9 cellular contexts compared by ENCODE assay signal in the genomic region with DNA sequence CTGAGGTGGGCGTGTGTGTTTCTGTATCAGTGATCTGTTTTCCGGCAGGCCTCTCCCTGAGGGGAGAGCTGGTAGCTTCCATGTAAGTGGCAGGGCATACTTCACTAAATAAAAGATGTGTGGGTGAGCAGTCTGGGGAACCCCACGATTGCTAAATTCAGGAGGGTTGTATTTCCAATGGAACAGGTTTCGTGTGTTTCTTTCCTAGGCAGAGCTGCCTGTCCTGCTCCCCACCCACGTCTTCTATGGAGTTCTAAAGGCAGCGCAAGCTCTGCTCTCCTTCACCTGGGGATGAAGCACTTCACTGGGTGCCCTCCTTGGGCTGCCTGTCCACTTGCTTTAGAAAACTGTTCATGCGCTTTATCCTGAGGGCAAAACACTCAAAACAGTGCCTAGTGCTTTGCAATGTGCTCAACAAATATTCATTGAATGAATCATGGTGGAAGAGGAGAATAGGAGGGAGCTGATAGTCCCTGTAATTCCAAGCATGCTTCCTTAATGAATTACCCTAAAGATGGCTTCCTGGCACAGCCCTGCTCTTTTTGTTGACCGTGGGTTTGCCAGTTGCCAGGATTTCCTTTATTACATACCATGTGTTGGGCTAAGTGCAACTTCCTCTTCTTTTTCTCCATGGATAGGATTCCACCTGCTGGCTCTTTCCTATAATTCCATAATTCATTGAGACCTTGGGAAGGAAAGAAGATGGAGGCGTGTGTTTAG. TPM values are rescaled to one million over a fixed set of nuclear protein-coding genes. Genes with fewer than 3 reads are reported as not detected.
DNase-seq lines count a peak whose midpoint lies in the region; ATAC-seq, FAIRE-seq and TF ChIP-seq lines count a peak whose summit lies in the region.
"Had no signal": no experiment of that assay in that cellular context is flagged by ENCODE, and none has a peak within 500 bp of the region (broad histone marks: within the 10 kb centered on the region; RNA-seq: fewer than 3 reads in every experiment).

No MANE protein-coding gene starts in this region.

- H3K36me3 ChIP-seq in thyroid gland, result no peaks in the 10 kb centered on the region

- POLR2A ChIA-PET in activated CD4-positive, alpha-beta T cell treated with anti-CD3 and anti-CD28 coated beads, Interleukin-2, amount 10 ng/mL, durations not matched to agents 7 days and 5 days (lab: Charles Lee), result no interaction called here

- TF ChIP-seq POLR2A in thyroid gland (IDR thresholded peaks at IDR 0.05), result no peak

- no peaks in the 10 kb centered on the region for H3K4me1 ChIP-seq in thyroid gland

- intact Hi-C loops in thyroid gland (cut with DNase I), result no loop called here

- FAIRE-seq in RCC 7860 (lab: Jason Lieb, UNC), result peak; percentile 40

- H3K27me3 ChIP-seq in thyroid gland, result no peaks in the 10 kb centered on the region

- DNase-seq in activated CD4-positive, alpha-beta T cell treated with anti-CD3 and anti-CD28 coated beads, Interleukin-2, amount 50 U/mL, for 48 hours, result peak; percentile 15 to 31
- DNase-seq in activated CD4-positive, alpha-beta T cell treated with anti-CD3 and anti-CD28 coated beads, Interleukin-2, amount 10 ng/mL, durations not matched to agents 7 days and 5 days, result no peak
- peak; percentile 88 for DNase-seq in RCC 7860 (ENCODE audit: low spot score)
- peak; percentile 34 for DNase-seq in fibroblast of villous mesenchyme (ENCODE audit: low read depth)
- DNase-seq in thyroid gland, result peak; percentile 17 to 40
- no peak for DNase-seq in NCI-H510A treated with DMSO at 0.1 percent for 48 hours (lab: John Stamatoyannopoulos, UW)
- DNase-seq: activated naive CD8-positive, alpha-beta T cell treated with anti-CD3 and anti-CD28 coated beads, Interleukin-2, amount 10 ng/mL, durations not matched to agents 7 days and 5 days had no signal

- no peaks in the 10 kb centered on the region for H3K4me1 Mint-ChIP-seq in activated CD4-positive, alpha-beta T cell treated with anti-CD3 and anti-CD28 coated beads, Interleukin-2, amount 10 ng/mL, durations not matched to agents 7 days and 5 days
- H3K4me1 Mint-ChIP-seq: activated naive CD8-positive, alpha-beta T cell treated with anti-CD3 and anti-CD28 coated beads, Interleukin-2, amount 10 ng/mL, durations not matched to agents 7 days and 5 days had no signal

- TF ChIP-seq CTCF in fibroblast of villous mesenchyme (IDR thresholded peaks at IDR 0.05; ENCODE audit: insufficient read depth, low read depth, low read length) (no peak), thyroid gland (IDR thresholded peaks at IDR 0.05) (no peak)

- H3K27ac ChIP-seq in thyroid gland, result no peak overlapping the region

- H3K27ac Mint-ChIP-seq in activated CD4-positive, alpha-beta T cell treated with anti-CD3 and anti-CD28 coated beads, Interleukin-2, amount 10 ng/mL, durations not matched to agents 7 days and 5 days, result no peak overlapping the region
- H3K27ac Mint-ChIP-seq: activated naive CD8-positive, alpha-beta T cell treated with anti-CD3 and anti-CD28 coated beads, Interleukin-2, amount 10 ng/mL, durations not matched to agents 7 days and 5 days had no signal

- H3K4me3 ChIP-seq in fibroblast of villous mesenchyme (ENCODE audit: low read depth, low read length) (no peak overlapping the region), thyroid gland (replicated peaks in 1 of 3) (no peak overlapping the region)

- H3K9me3 Mint-ChIP-seq in activated CD4-positive, alpha-beta T cell treated with anti-CD3 and anti-CD28 coated beads, Interleukin-2, amount 10 ng/mL, durations not matched to agents 7 days and 5 days, result no peaks in the 10 kb centered on the region
- H3K9me3 Mint-ChIP-seq: activated naive CD8-positive, alpha-beta T cell treated with anti-CD3 and anti-CD28 coated beads, Interleukin-2, amount 10 ng/mL, durations not matched to agents 7 days and 5 days had no signal

- H3K9me3 ChIP-seq in thyroid gland, result no peaks in the 10 kb centered on the region

- CTCF ChIA-PET in activated CD4-positive, alpha-beta T cell treated with anti-CD3 and anti-CD28 coated beads, Interleukin-2, amount 10 ng/mL, durations not matched to agents 7 days and 5 days (lab: Charles Lee), result interaction anchor here (0.6 to 2.9 kb wide), 3 partner anchors 10 to 71 kb away, joined by 3 to 10 read pairs (median 3); no protein-coding TSS in a partner anchor

- H3K4me3 Mint-ChIP-seq in activated CD4-positive, alpha-beta T cell treated with anti-CD3 and anti-CD28 coated beads, Interleukin-2, amount 10 ng/mL, durations not matched to agents 7 days and 5 days, result no peak overlapping the region
- H3K4me3 Mint-ChIP-seq: activated naive CD8-positive, alpha-beta T cell treated with anti-CD3 and anti-CD28 coated beads, Interleukin-2, amount 10 ng/mL, durations not matched to agents 7 days and 5 days had no signal

- ATAC-seq in GM21390 (IDR thresholded peaks at IDR 0.05; ENCODE audit: unreplicated experiment), result no peak
- no peak for ATAC-seq in GM18861 (IDR thresholded peaks at IDR 0.05; ENCODE audit: unreplicated experiment)

- no peaks in the 10 kb centered on the region for H3K27me3 Mint-ChIP-seq in activated CD4-positive, alpha-beta T cell treated with anti-CD3 and anti-CD28 coated beads, Interleukin-2, amount 10 ng/mL, durations not matched to agents 7 days and 5 days

- H3K36me3 Mint-ChIP-seq in activated CD4-positive, alpha-beta T cell treated with anti-CD3 and anti-CD28 coated beads, Interleukin-2, amount 10 ng/mL, durations not matched to agents 7 days and 5 days (ENCODE audit: low read depth), result no peaks in the 10 kb centered on the region
- H3K36me3 Mint-ChIP-seq: activated naive CD8-positive, alpha-beta T cell treated with anti-CD3 and anti-CD28 coated beads, Interleukin-2, amount 10 ng/mL, durations not matched to agents 7 days and 5 days had no signal

- WGBS in thyroid gland, 2 donors, result 65 to 66% methylated on average over 9 of the region's 9 CpGs

RNA-seq across cellular contexts. Expression of a gene that starts 50.6 kb away (rescaled TPM):
- total RNA-seq in activated CD4-positive, alpha-beta T cell treated with anti-CD3 and anti-CD28 coated beads, Interleukin-2, amount 10 ng/mL, durations not matched to agents 7 days and 5 days, result 10 to 100 TPM; 48.5 to 53.6 TPM
- total RNA-seq in fibroblast of villous mesenchyme, result 60.9 and 64.7 TPM in 2 replicates
- total RNA-seq in thyroid gland, result 10 to 100 TPM; 37.1 to 48.1 (median 46.3) TPM

Comparison
In these comparisons a context has a peak if more than half of its experiments do, and no peak if none do; other contexts are left out.
1. DNase-seq: peak in activated CD4-positive, alpha-beta T cell treated with anti-CD3 and anti-CD28 coated beads, Interleukin-2, amount 50 U/mL, for 48 hours (2 of 2), RCC 7860 (single experiment), fibroblast of villous mesenchyme (single experiment) and thyroid gland (2 of 2); none in activated CD4-positive, alpha-beta T cell treated with anti-CD3 and anti-CD28 coated beads, Interleukin-2, amount 10 ng/mL, durations not matched to agents 7 days and 5 days (single experiment) and NCI-H510A treated with DMSO at 0.1 percent for 48 hours (single experiment).